25 cellular contexts compared by ENCODE assay signal in genomic region chr17:81260641-81261040, GRCh38.
"Had no signal": no experiment of that assay in that cellular context is flagged by ENCODE, and none has a peak within 500 bp of the region (broad histone marks: within the 10 kb centered on the region; RNA-seq: fewer than 3 reads in every experiment).

No MANE protein-coding gene starts in this region.

- H3K4me3 ChIP-seq: MG63 had no signal

- H3K27ac ChIP-seq: HL-60 had no signal

- H3K9ac ChIP-seq: SK-N-SH had no signal

- H3K4me2 ChIP-seq: SK-N-SH had no signal

- DNase-seq: Karpas-422, KG1, MG63, NCI-H1092, NCI-H1105 treated with DMSO at 0.1 percent for 48 hours, NCI-H1417 treated with DMSO at 0.1 percent for 48 hours, NCI-H146, NCI-H1694 treated with DMSO at 0.1 percent for 48 hours, NCI-H1930, NCI-H2081, NCI-H2171, NCI-H226, NCI-H446, NCI-H510A, NCI-H524 treated with DMSO at 0.1 percent for 48 hours, NCI-H69, NCI-H774, RPMI8226, SHP77, SK-N-SH, SW 1271, T-cell had no signal

- FAIRE-seq: HTR-8/SVneo, RCC 7860 had no signal

- H3K9me3 ChIP-seq: MG63, SK-N-SH had no signal

- H3K27me3 ChIP-seq: MG63 had no signal

- ATAC-seq: T-cell had no signal
